8 cellular contexts compared by ENCODE assay signal in genomic region chr6:157841211-157841840, GRCh38. TPM values are rescaled to one million over a fixed set of nuclear protein-coding genes. Genes with fewer than 3 reads are reported as not detected.
DNase-seq lines count a peak whose midpoint lies in the region; ATAC-seq and TF ChIP-seq lines count a peak whose summit lies in the region.

No MANE protein-coding gene starts in this region.

- POLR2A ChIA-PET in HEK293 (lab: Yijun Ruan, JAX): no interaction called here
- POLR2A ChIA-PET in activated CD4-positive, alpha-beta memory T cell treated with anti-CD3 and anti-CD28 coated beads for 36 hours (lab: Charles Lee): interaction anchor here (1.1 kb wide), 1 partner anchor 12 kb away, joined by 3 read pairs; no protein-coding TSS in a partner anchor

- ATAC-seq in GM18861 (IDR thresholded peaks at IDR 0.05; ENCODE audit: unreplicated experiment): peak; percentile 86

- no peaks in the 10 kb centered on the region for H3K27me3 Mint-ChIP-seq in activated CD4-positive, alpha-beta memory T cell treated with anti-CD3 and anti-CD28 coated beads for 36 hours

- peaks cover 79% of the 10 kb centered on the region for H3K4me1 Mint-ChIP-seq in activated CD4-positive, alpha-beta memory T cell treated with anti-CD3 and anti-CD28 coated beads for 36 hours (ENCODE audit: low read depth)

- H3K27ac Mint-ChIP-seq in activated CD4-positive, alpha-beta memory T cell treated with anti-CD3 and anti-CD28 coated beads for 36 hours: no peak overlapping the region

- no peaks in the 10 kb centered on the region for H3K36me3 ChIP-seq in HEK293 (ENCODE audit: control insufficient read depth in 2 of 2, insufficient read depth in 1 of 2, low read length in 2 of 2)

- peak; percentile 52 for DNase-seq in NCI-H69 (lab: John Stamatoyannopoulos, UW)
- peak; percentile 92 for DNase-seq in kidney tubule cell (ENCODE audit: low spot score)
- DNase-seq in activated CD4-positive, alpha-beta memory T cell treated with anti-CD3 and anti-CD28 coated beads for 36 hours: no peak
- DNase-seq in NCI-H2029 (lab: John Stamatoyannopoulos, UW): no peak
- DNase-seq in GM19240 (ENCODE audit: insufficient read length, low spot score): no peak
- no peak for DNase-seq in hippocampal formation (lab: John Stamatoyannopoulos, UW)

- no peaks in the 10 kb centered on the region for H3K9me3 Mint-ChIP-seq in activated CD4-positive, alpha-beta memory T cell treated with anti-CD3 and anti-CD28 coated beads for 36 hours

- H3K36me3 Mint-ChIP-seq in activated CD4-positive, alpha-beta memory T cell treated with anti-CD3 and anti-CD28 coated beads for 36 hours: peaks cover 5% of the 10 kb centered on the region

- H3K4me1 ChIP-seq in HEK293 (ENCODE audit: control insufficient read depth, insufficient read depth, low read length): peaks cover 20% of the 10 kb centered on the region

- intact Hi-C loops in activated CD4-positive, alpha-beta memory T cell treated with anti-CD3 and anti-CD28 coated beads for 36 hours (cut with micrococcal nuclease): no loop called here

- TF ChIP-seq CTCF in HEK293 (tag by site-specific recombination; IDR thresholded peaks at IDR 0.05): no peak

- H3K4me3 Mint-ChIP-seq in activated CD4-positive, alpha-beta memory T cell treated with anti-CD3 and anti-CD28 coated beads for 36 hours: no peak overlapping the region

- H3K27ac ChIP-seq in HEK293 (ENCODE audit: extremely low read depth, low read depth, low read length): no peak overlapping the region

- CTCF ChIA-PET in HEK293 (lab: Yijun Ruan, JAX): interaction anchor here (1.3 kb wide), 1 partner anchor 85 kb away, joined by 5 read pairs; no protein-coding TSS in a partner anchor
- CTCF ChIA-PET in activated CD4-positive, alpha-beta memory T cell treated with anti-CD3 and anti-CD28 coated beads for 36 hours (lab: Charles Lee): interaction anchor here (1.5 kb wide), 1 partner anchor 32 kb away, joined by 7 read pairs; no protein-coding TSS in a partner anchor

- no peak overlapping the region for H3K4me3 ChIP-seq in HEK293 (ENCODE audit: low read depth, low read length)

- H3K9me3 ChIP-seq in HEK293 (ENCODE audit: control insufficient read depth, insufficient read depth, low read depth, low read length): no peaks in the 10 kb centered on the region

TF ChIP-seq in HEK293, 187 proteins besides CTCF, POLR2A, EP300 and RAD21:
- TF ChIP-seq ZNF426 (tag by site-specific recombination; IDR thresholded peaks at IDR 0.05) (no peak), GLIS1 (tag by site-specific recombination; IDR thresholded peaks at IDR 0.05) (peak; percentile 97), ZBTB20 (tag by site-specific recombination; IDR thresholded peaks at IDR 0.05) (0 out of 2 replicates have a peak, but pooled peaks have one; percentile 26), GLIS2 (tag by site-specific recombination; IDR thresholded peaks at IDR 0.05) (peak; percentile 54; the same call in 1 of the 2 replicates), ZIC2 (tag by site-specific recombination; IDR thresholded peaks at IDR 0.05) (peak; percentile 47; the same call in 1 of the 2 replicates), YY2 (tag by site-specific recombination; IDR thresholded peaks at IDR 0.05) (no peak), ZNF266 (tag by site-specific recombination; IDR thresholded peaks at IDR 0.05; ENCODE audit: low read depth) (peak; percentile 73; the same call in 1 of the 2 replicates)

RNA-seq across cellular contexts. Expression of gene SNX9, which starts 18.3 kb away (rescaled TPM):
- 10 to 100 TPM; 59.3 to 59.7 TPM for total RNA-seq in activated CD4-positive, alpha-beta memory T cell treated with anti-CD3 and anti-CD28 coated beads for 36 hours

Comparison
In these comparisons a context has a peak if more than half of its experiments do, and no peak if none do; other contexts are left out.
1. DNase-seq: peak in NCI-H69 (single experiment) and kidney tubule cell (single experiment); none in activated CD4-positive, alpha-beta memory T cell treated with anti-CD3 and anti-CD28 coated beads for 36 hours (single experiment), NCI-H2029 (single experiment), GM19240 (single experiment) and hippocampal formation (0 of 2).